20 cellular contexts compared by ENCODE assay signal in genomic region chr2:6423131-6423530, GRCh38.
DNase-seq lines count a peak whose midpoint lies in the region; ATAC-seq and TF ChIP-seq lines count a peak whose summit lies in the region.
"Had no signal": no experiment of that assay in that cellular context is flagged by ENCODE, and none has a peak within 500 bp of the region (broad histone marks: within the 10 kb centered on the region; RNA-seq: fewer than 3 reads in every experiment).

No MANE protein-coding gene starts in this region.

- peaks cover 3% of the 10 kb centered on the region for H3K27me3 Mint-ChIP-seq in brain
- no peaks in the 10 kb centered on the region for H3K27me3 Mint-ChIP-seq in mesothelial cell of epicardium (ENCODE audit: low read depth)
- peaks cover 0 to 3% (median 1%) of the 10 kb centered on the region in 5 donors for H3K27me3 Mint-ChIP-seq in naive thymus-derived CD8-positive, alpha-beta T cell
- H3K27me3 Mint-ChIP-seq: activated B cell treated with CpG ODN at 0.5 μM for 24 hours; activated CD4-positive, alpha-beta memory T cell treated with anti-CD3 and anti-CD28 coated beads, Interleukin-2, amount 10 ng/mL, durations not matched to agents 7 days and 5 days had no signal

- H3K9me3 Mint-ChIP-seq in brain (peaks cover 6 to 16% (median 14%) of the 10 kb centered on the region in 5 experiments), mesothelial cell of epicardium (peaks cover 13% of the 10 kb centered on the region)
- H3K9me3 Mint-ChIP-seq in naive thymus-derived CD8-positive, alpha-beta T cell, result peaks cover 0 to 7% (median 0%) of the 10 kb centered on the region in 9 donors
- H3K9me3 Mint-ChIP-seq: activated B cell treated with CpG ODN at 0.5 μM for 24 hours; activated CD4-positive, alpha-beta memory T cell treated with anti-CD3 and anti-CD28 coated beads, Interleukin-2, amount 10 ng/mL, durations not matched to agents 7 days and 5 days had no signal

- H3K4me1 Mint-ChIP-seq in brain (peaks cover 51% of the 10 kb centered on the region), mesothelial cell of epicardium (peaks cover 46% of the 10 kb centered on the region)
- H3K4me1 Mint-ChIP-seq in naive thymus-derived CD8-positive, alpha-beta T cell, result no peaks in the 10 kb centered on the region
- H3K4me1 Mint-ChIP-seq: activated CD4-positive, alpha-beta memory T cell treated with anti-CD3 and anti-CD28 coated beads, Interleukin-2, amount 10 ng/mL, durations not matched to agents 7 days and 5 days; CD14-positive monocyte had no signal

- DNase-seq in EH (ENCODE audit: low read depth) (peak; percentile 3), mesothelial cell of epicardium (ENCODE audit: low spot score in 2 of 2, unreplicated experiment in 2 of 2) (no peak), GM19240 (ENCODE audit: insufficient read length, low spot score) (no peak)
- DNase-seq in naive thymus-derived CD8-positive, alpha-beta T cell, result no peak
- DNase-seq: activated B cell treated with CpG ODN at 0.5 μM for 24 hours; activated CD4-positive, alpha-beta memory T cell treated with anti-CD3 and anti-CD28 coated beads, Interleukin-2, amount 10 ng/mL, durations not matched to agents 7 days and 5 days; activated gamma-delta T cell; dermis blood vessel endothelial cell; gastrocnemius medialis; HFFc6; islet precursor cell; NCI-H2107; NCI-H510A treated with DMSO at 0.1 percent for 48 hours; sigmoid colon; upper lobe of right lung had no signal

- H3K4me3 Mint-ChIP-seq in brain (no peak overlapping the region), mesothelial cell of epicardium (no peak overlapping the region)
- no peak overlapping the region for H3K4me3 Mint-ChIP-seq in naive thymus-derived CD8-positive, alpha-beta T cell
- H3K4me3 Mint-ChIP-seq: activated B cell treated with CpG ODN at 0.5 μM for 24 hours; activated CD4-positive, alpha-beta memory T cell treated with anti-CD3 and anti-CD28 coated beads, Interleukin-2, amount 10 ng/mL, durations not matched to agents 7 days and 5 days; CD14-positive monocyte; HFFc6 had no signal

- POLR2A ChIA-PET in naive thymus-derived CD8-positive, alpha-beta T cell (lab: Charles Lee), result no interaction called here

- TF ChIP-seq POLR2A in GM18505 (IDR thresholded peaks at IDR 0.05; ENCODE audit: borderline replicate concordance, extremely low read depth, insufficient read depth, insufficient read length), result no peak

- ATAC-seq in HG02885 (IDR thresholded peaks at IDR 0.05; ENCODE audit: poor library complexity, unreplicated experiment) (peak; percentile 59), GM18505 (IDR thresholded peaks at IDR 0.05; ENCODE audit: unreplicated experiment) (no peak), HG03135 (IDR thresholded peaks at IDR 0.05; ENCODE audit: unreplicated experiment) (no peak)
- ATAC-seq in naive thymus-derived CD8-positive, alpha-beta T cell, result no peak
- ATAC-seq: gastrocnemius medialis, upper lobe of right lung had no signal

- H3K27ac Mint-ChIP-seq in brain (peak overlapping the region in 4 of 5 experiments; percentile 6 to 39 (median 26)), mesothelial cell of epicardium (peak overlapping the region; percentile 38)
- H3K27ac Mint-ChIP-seq in naive thymus-derived CD8-positive, alpha-beta T cell, result no peak overlapping the region
- H3K27ac Mint-ChIP-seq: activated B cell treated with CpG ODN at 0.5 μM for 24 hours; activated CD4-positive, alpha-beta memory T cell treated with anti-CD3 and anti-CD28 coated beads, Interleukin-2, amount 10 ng/mL, durations not matched to agents 7 days and 5 days; CD14-positive monocyte; HFFc6 had no signal

- TF ChIP-seq CTCF in brain (conservative IDR thresholded peaks at IDR 0.05) (no peak), mesothelial cell of epicardium (IDR thresholded peaks at IDR 0.05; ENCODE audit: unreplicated experiment) (no peak)

- H3K36me3 Mint-ChIP-seq in brain (no peaks in the 10 kb centered on the region), mesothelial cell of epicardium (peaks cover 2% of the 10 kb centered on the region)
- H3K36me3 Mint-ChIP-seq in naive thymus-derived CD8-positive, alpha-beta T cell, result no peaks in the 10 kb centered on the region
- H3K36me3 Mint-ChIP-seq: CD14-positive monocyte had no signal

Comparison
In these comparisons a context has a peak if more than half of its experiments do, and no peak if none do; other contexts are left out.
1. H3K27ac Mint-ChIP-seq: peak in brain (4 of 5) and mesothelial cell of epicardium (single experiment); none in naive thymus-derived CD8-positive, alpha-beta T cell (0 of 10).